ENCODE assay signal across 1 cellular context in genomic region chr15:92665100-92665555, GRCh38.
TF ChIP-seq lines count a peak whose summit lies in the region.

No MANE protein-coding gene starts in this region.

TF ChIP-seq in SK-N-SH, 30 proteins besides CTCF, POLR2A, EP300 and RAD21 (continued from another document):
- TF ChIP-seq GABPA (IDR thresholded peaks at IDR 0.05; ENCODE audit: low read depth) (no peak), SMC3 (IDR thresholded peaks at IDR 0.05; ENCODE audit: low read depth, low read length) (no peak), EZH2phosphoT487 (IDR thresholded peaks at IDR 0.05; ENCODE audit: borderline replicate concordance, low read depth) (no peak), GATA2 (CRISPR knock-in tag; IDR thresholded peaks at IDR 0.05) (no peak), RCOR1 (IDR thresholded peaks at IDR 0.05; ENCODE audit: low read length) (no peak), MEF2A (IDR thresholded peaks at IDR 0.05; ENCODE audit: borderline replicate concordance, low read depth) (no peak), RFX5 (IDR thresholded peaks at IDR 0.05; ENCODE audit: low read length) (no peak), NRF1 (IDR thresholded peaks at IDR 0.05; ENCODE audit: low read depth, low read length) (no peak), TEAD4 (IDR thresholded peaks at IDR 0.05; ENCODE audit: borderline replicate concordance, insufficient read depth) (no peak), JUND (IDR thresholded peaks at IDR 0.05) (no peak), FOXM1 (IDR thresholded peaks at IDR 0.05; ENCODE audit: low read depth) (no peak), YY1 (IDR thresholded peaks at IDR 0.05; ENCODE audit: low read depth) (no peak), ELF1 (IDR thresholded peaks at IDR 0.05) (no peak), TAF1 (IDR thresholded peaks at IDR 0.05; ENCODE audit: borderline replicate concordance, low read depth, low read length) (no peak)
